In the genomic region with DNA sequence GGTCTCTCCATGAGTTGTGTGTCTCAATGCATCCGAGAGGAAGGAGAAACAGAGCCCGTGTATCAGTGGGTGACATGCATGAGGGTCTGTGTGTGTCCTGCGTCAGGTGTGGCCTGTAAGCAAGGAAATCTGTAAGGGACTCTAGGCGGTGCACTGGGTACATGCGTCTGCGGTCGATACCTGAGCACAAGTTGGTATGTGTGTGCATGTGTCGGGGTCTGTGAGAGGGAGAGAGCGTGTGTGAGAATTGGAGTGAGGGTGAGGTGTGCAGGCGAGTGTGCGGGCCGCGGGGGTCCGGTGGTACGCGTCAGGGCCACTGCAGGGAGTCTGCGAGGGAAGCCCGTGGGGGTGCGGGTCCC, we compare ENCODE assay signal across 1 cellular context.
A peak's percentile ranks its signal among the peaks of the same experiment; 100 is the strongest.
TF ChIP-seq lines count a peak whose summit lies in the region.

No MANE protein-coding gene starts in this region.

TF ChIP-seq in K562, 482 proteins besides CTCF, POLR2A, EP300 and RAD21 (continued from another document and continues in another):
- TF ChIP-seq, protein P1, sequence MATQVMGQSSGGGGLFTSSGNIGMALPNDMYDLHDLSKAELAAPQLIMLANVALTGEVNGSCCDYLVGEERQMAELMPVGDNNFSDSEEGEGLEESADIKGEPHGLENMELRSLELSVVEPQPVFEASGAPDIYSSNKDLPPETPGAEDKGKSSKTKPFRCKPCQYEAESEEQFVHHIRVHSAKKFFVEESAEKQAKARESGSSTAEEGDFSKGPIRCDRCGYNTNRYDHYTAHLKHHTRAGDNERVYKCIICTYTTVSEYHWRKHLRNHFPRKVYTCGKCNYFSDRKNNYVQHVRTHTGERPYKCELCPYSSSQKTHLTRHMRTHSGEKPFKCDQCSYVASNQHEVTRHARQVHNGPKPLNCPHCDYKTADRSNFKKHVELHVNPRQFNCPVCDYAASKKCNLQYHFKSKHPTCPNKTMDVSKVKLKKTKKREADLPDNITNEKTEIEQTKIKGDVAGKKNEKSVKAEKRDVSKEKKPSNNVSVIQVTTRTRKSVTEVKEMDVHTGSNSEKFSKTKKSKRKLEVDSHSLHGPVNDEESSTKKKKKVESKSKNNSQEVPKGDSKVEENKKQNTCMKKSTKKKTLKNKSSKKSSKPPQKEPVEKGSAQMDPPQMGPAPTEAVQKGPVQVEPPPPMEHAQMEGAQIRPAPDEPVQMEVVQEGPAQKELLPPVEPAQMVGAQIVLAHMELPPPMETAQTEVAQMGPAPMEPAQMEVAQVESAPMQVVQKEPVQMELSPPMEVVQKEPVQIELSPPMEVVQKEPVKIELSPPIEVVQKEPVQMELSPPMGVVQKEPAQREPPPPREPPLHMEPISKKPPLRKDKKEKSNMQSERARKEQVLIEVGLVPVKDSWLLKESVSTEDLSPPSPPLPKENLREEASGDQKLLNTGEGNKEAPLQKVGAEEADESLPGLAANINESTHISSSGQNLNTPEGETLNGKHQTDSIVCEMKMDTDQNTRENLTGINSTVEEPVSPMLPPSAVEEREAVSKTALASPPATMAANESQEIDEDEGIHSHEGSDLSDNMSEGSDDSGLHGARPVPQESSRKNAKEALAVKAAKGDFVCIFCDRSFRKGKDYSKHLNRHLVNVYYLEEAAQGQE (CRISPR knock-in tag; IDR thresholded peaks at IDR 0.05; ENCODE audit: low read depth) = 0 out of 2 replicates have a peak, but pooled peaks have one; percentile 18
- TF ChIP-seq, protein P2, sequence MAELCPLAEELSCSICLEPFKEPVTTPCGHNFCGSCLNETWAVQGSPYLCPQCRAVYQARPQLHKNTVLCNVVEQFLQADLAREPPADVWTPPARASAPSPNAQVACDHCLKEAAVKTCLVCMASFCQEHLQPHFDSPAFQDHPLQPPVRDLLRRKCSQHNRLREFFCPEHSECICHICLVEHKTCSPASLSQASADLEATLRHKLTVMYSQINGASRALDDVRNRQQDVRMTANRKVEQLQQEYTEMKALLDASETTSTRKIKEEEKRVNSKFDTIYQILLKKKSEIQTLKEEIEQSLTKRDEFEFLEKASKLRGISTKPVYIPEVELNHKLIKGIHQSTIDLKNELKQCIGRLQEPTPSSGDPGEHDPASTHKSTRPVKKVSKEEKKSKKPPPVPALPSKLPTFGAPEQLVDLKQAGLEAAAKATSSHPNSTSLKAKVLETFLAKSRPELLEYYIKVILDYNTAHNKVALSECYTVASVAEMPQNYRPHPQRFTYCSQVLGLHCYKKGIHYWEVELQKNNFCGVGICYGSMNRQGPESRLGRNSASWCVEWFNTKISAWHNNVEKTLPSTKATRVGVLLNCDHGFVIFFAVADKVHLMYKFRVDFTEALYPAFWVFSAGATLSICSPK (IDR thresholded peaks at IDR 0.05; ENCODE audit: borderline replicate concordance) = 0 out of 2 replicates have a peak, but pooled peaks have one; percentile 24
- TF ChIP-seq PHTF2 (CRISPR knock-in tag; IDR thresholded peaks at IDR 0.05) (no peak), CAMTA2 (CRISPR knock-in tag; conservative IDR thresholded peaks at IDR 0.05) (no peak), SRSF7 (optimal IDR thresholded peaks at IDR 0.05; ENCODE audit: low read depth, low read length) (no peak), ZBTB17 (CRISPR knock-in tag; IDR thresholded peaks at IDR 0.05) (0 out of 2 replicates have a peak, but pooled peaks have one; percentile 44), ZNF197 (CRISPR knock-in tag; IDR thresholded peaks at IDR 0.05; ENCODE audit: low read depth) (no peak), ZNF282 (CRISPR knock-in tag; IDR thresholded peaks at IDR 0.05) (no peak), PRMT5 (CRISPR knock-in tag; IDR thresholded peaks at IDR 0.05) (no peak), ESRRB (CRISPR knock-in tag; IDR thresholded peaks at IDR 0.05; ENCODE audit: borderline replicate concordance) (no peak), SMARCB1 (IDR thresholded peaks at IDR 0.05; ENCODE audit: insufficient read length, low read depth) (no peak), SMAD1 (IDR thresholded peaks at IDR 0.05; ENCODE audit: low read depth, low read length, partially characterized antibody) (no peak), ZNF316 (IDR thresholded peaks at IDR 0.05) (0 out of 2 replicates have a peak, but pooled peaks have one; percentile 2), ILF3 (IDR thresholded peaks at IDR 0.05; ENCODE audit: borderline replicate concordance) (no peak), ZC3H8 (IDR thresholded peaks at IDR 0.05) (no peak), MBD2 (IDR thresholded peaks at IDR 0.05; ENCODE audit: borderline replicate concordance, low read depth) (no peak), SIN3A (IDR thresholded peaks at IDR 0.05; ENCODE audit: borderline replicate concordance in 2 of 2, control insufficient read depth in 1 of 2, low read depth in 2 of 2, low read length in 2 of 2) (no peak), ZNF217 (CRISPR knock-in tag; IDR thresholded peaks at IDR 0.05) (no peak), HDAC3 (IDR thresholded peaks at IDR 0.05; ENCODE audit: borderline replicate concordance, partially characterized antibody) (no peak), FOXK2 (conservative IDR thresholded peaks at IDR 0.05 in 1 of 2, IDR thresholded peaks at IDR 0.05 in 1 of 2; ENCODE audit: low read depth in 2 of 2) (peak in 1 of 2 experiments; percentile 35; a peak in 1 of 4 replicates), EGR1 (conservative IDR thresholded peaks at IDR 0.05) (no peak), ZNF780A (CRISPR knock-in tag; IDR thresholded peaks at IDR 0.05) (no peak), TSC22D4 (tag; IDR thresholded peaks at IDR 0.05) (no peak), HDAC2 (IDR thresholded peaks at IDR 0.05) (0 out of 2 replicates have a peak, but pooled peaks have one; percentile 18), DPF2 (IDR thresholded peaks at IDR 0.05) (0 out of 2 replicates have a peak, but pooled peaks have one; percentile 15), RBM15 (IDR thresholded peaks at IDR 0.05; ENCODE audit: insufficient read depth, low read length) (no peak), OTX1 (CRISPR knock-in tag; IDR thresholded peaks at IDR 0.05) (peak; percentile 67; the same call in 1 of the 2 replicates)
- TF ChIP-seq, protein P3, sequence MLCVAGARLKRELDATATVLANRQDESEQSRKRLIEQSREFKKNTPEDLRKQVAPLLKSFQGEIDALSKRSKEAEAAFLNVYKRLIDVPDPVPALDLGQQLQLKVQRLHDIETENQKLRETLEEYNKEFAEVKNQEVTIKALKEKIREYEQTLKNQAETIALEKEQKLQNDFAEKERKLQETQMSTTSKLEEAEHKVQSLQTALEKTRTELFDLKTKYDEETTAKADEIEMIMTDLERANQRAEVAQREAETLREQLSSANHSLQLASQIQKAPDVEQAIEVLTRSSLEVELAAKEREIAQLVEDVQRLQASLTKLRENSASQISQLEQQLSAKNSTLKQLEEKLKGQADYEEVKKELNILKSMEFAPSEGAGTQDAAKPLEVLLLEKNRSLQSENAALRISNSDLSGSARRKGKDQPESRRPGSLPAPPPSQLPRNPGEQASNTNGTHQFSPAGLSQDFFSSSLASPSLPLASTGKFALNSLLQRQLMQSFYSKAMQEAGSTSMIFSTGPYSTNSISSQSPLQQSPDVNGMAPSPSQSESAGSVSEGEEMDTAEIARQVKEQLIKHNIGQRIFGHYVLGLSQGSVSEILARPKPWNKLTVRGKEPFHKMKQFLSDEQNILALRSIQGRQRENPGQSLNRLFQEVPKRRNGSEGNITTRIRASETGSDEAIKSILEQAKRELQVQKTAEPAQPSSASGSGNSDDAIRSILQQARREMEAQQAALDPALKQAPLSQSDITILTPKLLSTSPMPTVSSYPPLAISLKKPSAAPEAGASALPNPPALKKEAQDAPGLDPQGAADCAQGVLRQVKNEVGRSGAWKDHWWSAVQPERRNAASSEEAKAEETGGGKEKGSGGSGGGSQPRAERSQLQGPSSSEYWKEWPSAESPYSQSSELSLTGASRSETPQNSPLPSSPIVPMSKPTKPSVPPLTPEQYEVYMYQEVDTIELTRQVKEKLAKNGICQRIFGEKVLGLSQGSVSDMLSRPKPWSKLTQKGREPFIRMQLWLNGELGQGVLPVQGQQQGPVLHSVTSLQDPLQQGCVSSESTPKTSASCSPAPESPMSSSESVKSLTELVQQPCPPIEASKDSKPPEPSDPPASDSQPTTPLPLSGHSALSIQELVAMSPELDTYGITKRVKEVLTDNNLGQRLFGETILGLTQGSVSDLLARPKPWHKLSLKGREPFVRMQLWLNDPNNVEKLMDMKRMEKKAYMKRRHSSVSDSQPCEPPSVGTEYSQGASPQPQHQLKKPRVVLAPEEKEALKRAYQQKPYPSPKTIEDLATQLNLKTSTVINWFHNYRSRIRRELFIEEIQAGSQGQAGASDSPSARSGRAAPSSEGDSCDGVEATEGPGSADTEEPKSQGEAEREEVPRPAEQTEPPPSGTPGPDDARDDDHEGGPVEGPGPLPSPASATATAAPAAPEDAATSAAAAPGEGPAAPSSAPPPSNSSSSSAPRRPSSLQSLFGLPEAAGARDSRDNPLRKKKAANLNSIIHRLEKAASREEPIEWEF (CRISPR knock-in tag; IDR thresholded peaks at IDR 0.05) = no peak
- TF ChIP-seq, protein P4, sequence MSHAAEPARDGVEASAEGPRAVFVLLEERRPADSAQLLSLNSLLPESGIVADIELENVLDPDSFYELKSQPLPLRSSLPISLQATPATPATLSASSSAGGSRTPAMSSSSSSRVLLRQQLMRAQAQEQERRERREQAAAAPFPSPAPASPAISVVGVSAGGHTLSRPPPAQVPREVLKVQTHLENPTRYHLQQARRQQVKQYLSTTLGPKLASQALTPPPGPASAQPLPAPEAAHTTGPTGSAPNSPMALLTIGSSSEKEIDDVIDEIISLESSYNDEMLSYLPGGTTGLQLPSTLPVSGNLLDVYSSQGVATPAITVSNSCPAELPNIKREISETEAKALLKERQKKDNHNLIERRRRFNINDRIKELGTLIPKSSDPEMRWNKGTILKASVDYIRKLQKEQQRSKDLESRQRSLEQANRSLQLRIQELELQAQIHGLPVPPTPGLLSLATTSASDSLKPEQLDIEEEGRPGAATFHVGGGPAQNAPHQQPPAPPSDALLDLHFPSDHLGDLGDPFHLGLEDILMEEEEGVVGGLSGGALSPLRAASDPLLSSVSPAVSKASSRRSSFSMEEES (CRISPR knock-in tag; IDR thresholded peaks at IDR 0.05) = no peak
- TF ChIP-seq, protein P5, sequence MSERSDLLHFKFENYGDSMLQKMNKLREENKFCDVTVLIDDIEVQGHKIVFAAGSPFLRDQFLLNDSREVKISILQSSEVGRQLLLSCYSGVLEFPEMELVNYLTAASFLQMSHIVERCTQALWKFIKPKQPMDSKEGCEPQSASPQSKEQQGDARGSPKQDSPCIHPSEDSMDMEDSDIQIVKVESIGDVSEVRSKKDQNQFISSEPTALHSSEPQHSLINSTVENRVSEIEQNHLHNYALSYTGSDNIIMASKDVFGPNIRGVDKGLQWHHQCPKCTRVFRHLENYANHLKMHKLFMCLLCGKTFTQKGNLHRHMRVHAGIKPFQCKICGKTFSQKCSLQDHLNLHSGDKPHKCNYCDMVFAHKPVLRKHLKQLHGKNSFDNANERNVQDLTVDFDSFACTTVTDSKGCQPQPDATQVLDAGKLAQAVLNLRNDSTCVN (CRISPR knock-in tag; IDR thresholded peaks at IDR 0.05) = 0 out of 2 replicates have a peak, but pooled peaks have one; percentile 65
- TF ChIP-seq, protein P6, sequence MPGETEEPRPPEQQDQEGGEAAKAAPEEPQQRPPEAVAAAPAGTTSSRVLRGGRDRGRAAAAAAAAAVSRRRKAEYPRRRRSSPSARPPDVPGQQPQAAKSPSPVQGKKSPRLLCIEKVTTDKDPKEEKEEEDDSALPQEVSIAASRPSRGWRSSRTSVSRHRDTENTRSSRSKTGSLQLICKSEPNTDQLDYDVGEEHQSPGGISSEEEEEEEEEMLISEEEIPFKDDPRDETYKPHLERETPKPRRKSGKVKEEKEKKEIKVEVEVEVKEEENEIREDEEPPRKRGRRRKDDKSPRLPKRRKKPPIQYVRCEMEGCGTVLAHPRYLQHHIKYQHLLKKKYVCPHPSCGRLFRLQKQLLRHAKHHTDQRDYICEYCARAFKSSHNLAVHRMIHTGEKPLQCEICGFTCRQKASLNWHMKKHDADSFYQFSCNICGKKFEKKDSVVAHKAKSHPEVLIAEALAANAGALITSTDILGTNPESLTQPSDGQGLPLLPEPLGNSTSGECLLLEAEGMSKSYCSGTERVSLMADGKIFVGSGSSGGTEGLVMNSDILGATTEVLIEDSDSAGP (CRISPR knock-in tag; IDR thresholded peaks at IDR 0.05) = no peak
- TF ChIP-seq, protein P7, sequence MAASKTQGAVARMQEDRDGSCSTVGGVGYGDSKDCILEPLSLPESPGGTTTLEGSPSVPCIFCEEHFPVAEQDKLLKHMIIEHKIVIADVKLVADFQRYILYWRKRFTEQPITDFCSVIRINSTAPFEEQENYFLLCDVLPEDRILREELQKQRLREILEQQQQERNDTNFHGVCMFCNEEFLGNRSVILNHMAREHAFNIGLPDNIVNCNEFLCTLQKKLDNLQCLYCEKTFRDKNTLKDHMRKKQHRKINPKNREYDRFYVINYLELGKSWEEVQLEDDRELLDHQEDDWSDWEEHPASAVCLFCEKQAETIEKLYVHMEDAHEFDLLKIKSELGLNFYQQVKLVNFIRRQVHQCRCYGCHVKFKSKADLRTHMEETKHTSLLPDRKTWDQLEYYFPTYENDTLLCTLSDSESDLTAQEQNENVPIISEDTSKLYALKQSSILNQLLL (CRISPR knock-in tag; IDR thresholded peaks at IDR 0.05; ENCODE audit: borderline replicate concordance) = no peak
